Comparison of ENCODE assay signal across 9 cellular contexts in the genomic region with DNA sequence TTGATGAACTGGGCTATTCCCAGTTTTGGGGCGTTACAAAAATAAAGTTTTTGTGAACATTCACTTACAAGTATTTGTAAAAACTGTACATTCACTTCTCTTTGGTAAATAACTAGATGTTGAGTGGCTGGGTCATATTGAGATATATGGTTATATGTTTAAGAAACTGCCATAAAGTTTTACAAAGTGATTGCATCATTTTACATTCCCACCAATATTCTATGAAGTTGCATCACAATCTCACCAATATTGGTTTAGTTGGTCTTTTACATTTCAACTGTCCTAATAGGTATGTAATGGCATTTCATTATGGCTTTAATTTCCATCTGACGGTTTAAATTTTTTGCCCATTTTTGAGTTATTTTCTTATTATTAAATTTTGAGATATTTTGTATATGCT.
"Had no signal": no experiment of that assay in that cellular context is flagged by ENCODE, and none has a peak within 500 bp of the region (broad histone marks: within the 10 kb centered on the region; RNA-seq: fewer than 3 reads in every experiment).

No MANE protein-coding gene starts in this region.

- H3K36me3 ChIP-seq: HAP-1 had no signal

- H3K9ac ChIP-seq: KMS-11 had no signal

- H2AFZ ChIP-seq: GM23338 had no signal

- H3K4me2 ChIP-seq: GM23338, KMS-11 had no signal

- FAIRE-seq: HTR-8/SVneo had no signal

- ATAC-seq: GM23338, HCT116 had no signal

- DNase-seq: H7, HFFc6, KBM-7 had no signal

- H3K9me3 ChIP-seq: HAP-1 had no signal

- H3K27ac ChIP-seq: HL-60, KMS-11 had no signal

- H3K4me1 ChIP-seq: HAP-1 had no signal

- H3K4me3 ChIP-seq: GM23338, HAP-1 had no signal
